ENCODE assay signal across 11 cellular contexts in genomic region chr19:57302020-57302465, GRCh38. TPM values are rescaled to one million over a fixed set of nuclear protein-coding genes. Genes with fewer than 3 reads are reported as not detected.
DNase-seq lines count a peak whose midpoint lies in the region; ATAC-seq, FAIRE-seq and TF ChIP-seq lines count a peak whose summit lies in the region.
"Had no signal": no experiment of that assay in that cellular context is flagged by ENCODE, and none has a peak within 500 bp of the region (broad histone marks: within the 10 kb centered on the region; RNA-seq: fewer than 3 reads in every experiment).

No MANE protein-coding gene starts in this region.

- no peaks in the 10 kb centered on the region for H3K9me3 ChIP-seq in right atrium auricular region

- TF ChIP-seq CTCF in right atrium auricular region (IDR thresholded peaks at IDR 0.05) = no peak
- TF ChIP-seq CTCF in activated B cell treated with CpG ODN at 0.5 μM for 24 hours (IDR thresholded peaks at IDR 0.05) = no peak

- H3K27ac ChIP-seq in right atrium auricular region = peak overlapping the region in 1 of 2 donors; percentile 37

- H3K36me3 ChIP-seq in right atrium auricular region = peaks cover 23% of the 10 kb centered on the region

- CTCF ChIA-PET in activated B cell treated with CpG ODN at 0.5 μM for 24 hours (lab: Charles Lee) = interaction anchor here (1.4 kb wide), 1 partner anchor 197 kb away, joined by 3 read pairs; no protein-coding TSS in a partner anchor
- CTCF ChIA-PET in activated naive CD4-positive, alpha-beta T cell treated with anti-CD3 and anti-CD28 coated beads, Interleukin-2, amount 10 ng/mL, durations not matched to agents 7 days and 5 days (lab: Charles Lee) = no interaction called here

- DNase-seq in Right ventricle myocardium inferior (ENCODE audit: missing footprints) (no peak), right atrium auricular region (ENCODE audit: low spot score) (no peak), activated B cell treated with CpG ODN at 0.5 μM for 24 hours (no peak), left ventricle myocardium superior (no peak), urothelium cell line (ENCODE audit: low spot score) (peak; percentile 27)
- no peak for DNase-seq in activated naive CD4-positive, alpha-beta T cell treated with anti-CD3 and anti-CD28 coated beads, Interleukin-2, amount 10 ng/mL, durations not matched to agents 7 days and 5 days
- DNase-seq in activated T-helper 1 cell treated with anti-CD3 and anti-CD28 coated beads, Interleukin-12 subunit alpha, Interleukin-12 subunit beta, Interleukin-2, Interleukin-4 antibody, amounts not matched to agents 30 ng/mL and 10 ng/mL and 1 ng/mL, durations not matched to agents 14 hours and 24 hours and 36 hours (ENCODE audit: low spot score) = no peak
- DNase-seq: KBM-7, natural killer cell had no signal

- H3K9me3 Mint-ChIP-seq in activated B cell treated with CpG ODN at 0.5 μM for 24 hours = no peaks in the 10 kb centered on the region
- H3K9me3 Mint-ChIP-seq in activated naive CD4-positive, alpha-beta T cell treated with anti-CD3 and anti-CD28 coated beads, Interleukin-2, amount 10 ng/mL, durations not matched to agents 7 days and 5 days = peaks cover 26% of the 10 kb centered on the region
- H3K9me3 Mint-ChIP-seq in activated T-helper 1 cell treated with anti-CD3 and anti-CD28 coated beads, Interleukin-12 subunit alpha, Interleukin-12 subunit beta, Interleukin-2, Interleukin-4 antibody, amounts not matched to agents 30 ng/mL and 10 ng/mL and 1 ng/mL, durations not matched to agents 14 hours and 24 hours and 36 hours = peaks cover 47% of the 10 kb centered on the region
- H3K9me3 Mint-ChIP-seq: natural killer cell had no signal

- intact Hi-C loops in Right ventricle myocardium inferior (cut with DNase I) (no loop called here), activated B cell treated with CpG ODN at 0.5 μM for 24 hours (cut with micrococcal nuclease) (no loop called here), left ventricle myocardium superior (cut with micrococcal nuclease) (no loop called here)
- intact Hi-C loops in activated T-helper 1 cell treated with anti-CD3 and anti-CD28 coated beads, Interleukin-12 subunit alpha, Interleukin-12 subunit beta, Interleukin-2, Interleukin-4 antibody, amounts not matched to agents 30 ng/mL and 10 ng/mL and 1 ng/mL, durations not matched to agents 14 hours and 24 hours and 36 hours (cut with micrococcal nuclease) = no loop called here

- POLR2A ChIA-PET in activated B cell treated with CpG ODN at 0.5 μM for 24 hours (lab: Charles Lee) = interaction anchor here (0.6 to 1.6 kb wide), 4 partner anchors 15 to 63 kb away, joined by 3 to 6 read pairs (median 4); no protein-coding TSS in a partner anchor

- no peak overlapping the region for H3K4me3 Mint-ChIP-seq in activated B cell treated with CpG ODN at 0.5 μM for 24 hours
- no peak overlapping the region for H3K4me3 Mint-ChIP-seq in activated naive CD4-positive, alpha-beta T cell treated with anti-CD3 and anti-CD28 coated beads, Interleukin-2, amount 10 ng/mL, durations not matched to agents 7 days and 5 days
- no peak overlapping the region for H3K4me3 Mint-ChIP-seq in activated T-helper 1 cell treated with anti-CD3 and anti-CD28 coated beads, Interleukin-12 subunit alpha, Interleukin-12 subunit beta, Interleukin-2, Interleukin-4 antibody, amounts not matched to agents 30 ng/mL and 10 ng/mL and 1 ng/mL, durations not matched to agents 14 hours and 24 hours and 36 hours
- H3K4me3 Mint-ChIP-seq: CD14-positive monocyte, natural killer cell had no signal

- no peak for FAIRE-seq in urothelium cell line (lab: Jason Lieb, UNC)

- no peaks in the 10 kb centered on the region for H3K27me3 ChIP-seq in right atrium auricular region

- H3K4me1 ChIP-seq in right atrium auricular region = peaks cover 0 to 12% of the 10 kb centered on the region in 2 donors

- H3K27ac Mint-ChIP-seq in activated B cell treated with CpG ODN at 0.5 μM for 24 hours = no peak overlapping the region
- H3K27ac Mint-ChIP-seq in activated naive CD4-positive, alpha-beta T cell treated with anti-CD3 and anti-CD28 coated beads, Interleukin-2, amount 10 ng/mL, durations not matched to agents 7 days and 5 days = no peak overlapping the region
- no peak overlapping the region for H3K27ac Mint-ChIP-seq in activated T-helper 1 cell treated with anti-CD3 and anti-CD28 coated beads, Interleukin-12 subunit alpha, Interleukin-12 subunit beta, Interleukin-2, Interleukin-4 antibody, amounts not matched to agents 30 ng/mL and 10 ng/mL and 1 ng/mL, durations not matched to agents 14 hours and 24 hours and 36 hours
- H3K27ac Mint-ChIP-seq: natural killer cell had no signal

- no peaks in the 10 kb centered on the region for H3K27me3 Mint-ChIP-seq in activated B cell treated with CpG ODN at 0.5 μM for 24 hours
- H3K27me3 Mint-ChIP-seq in activated naive CD4-positive, alpha-beta T cell treated with anti-CD3 and anti-CD28 coated beads, Interleukin-2, amount 10 ng/mL, durations not matched to agents 7 days and 5 days = no peaks in the 10 kb centered on the region
- no peaks in the 10 kb centered on the region for H3K27me3 Mint-ChIP-seq in activated T-helper 1 cell treated with anti-CD3 and anti-CD28 coated beads, Interleukin-12 subunit alpha, Interleukin-12 subunit beta, Interleukin-2, Interleukin-4 antibody, amounts not matched to agents 30 ng/mL and 10 ng/mL and 1 ng/mL, durations not matched to agents 14 hours and 24 hours and 36 hours (ENCODE audit: insufficient read depth)

- H3K4me1 Mint-ChIP-seq in activated B cell treated with CpG ODN at 0.5 μM for 24 hours = peaks cover 18% of the 10 kb centered on the region
- H3K4me1 Mint-ChIP-seq in activated naive CD4-positive, alpha-beta T cell treated with anti-CD3 and anti-CD28 coated beads, Interleukin-2, amount 10 ng/mL, durations not matched to agents 7 days and 5 days = no peaks in the 10 kb centered on the region
- no peaks in the 10 kb centered on the region for H3K4me1 Mint-ChIP-seq in activated T-helper 1 cell treated with anti-CD3 and anti-CD28 coated beads, Interleukin-12 subunit alpha, Interleukin-12 subunit beta, Interleukin-2, Interleukin-4 antibody, amounts not matched to agents 30 ng/mL and 10 ng/mL and 1 ng/mL, durations not matched to agents 14 hours and 24 hours and 36 hours (ENCODE audit: low read depth)
- H3K4me1 Mint-ChIP-seq: CD14-positive monocyte had no signal

- ATAC-seq in Right ventricle myocardium inferior = peak; percentile 28
- peak; percentile 56 for ATAC-seq in activated B cell treated with CpG ODN at 0.5 μM for 24 hours (ENCODE audit: low read depth)
- ATAC-seq in left ventricle myocardium superior = peak; percentile 76
- ATAC-seq in GM19351 (IDR thresholded peaks at IDR 0.05; ENCODE audit: unreplicated experiment) = no peak

- peaks cover 64% of the 10 kb centered on the region for H3K36me3 Mint-ChIP-seq in activated B cell treated with CpG ODN at 0.5 μM for 24 hours (ENCODE audit: low read depth)
- peaks cover 67% of the 10 kb centered on the region for H3K36me3 Mint-ChIP-seq in activated naive CD4-positive, alpha-beta T cell treated with anti-CD3 and anti-CD28 coated beads, Interleukin-2, amount 10 ng/mL, durations not matched to agents 7 days and 5 days
- peaks cover 74% of the 10 kb centered on the region for H3K36me3 Mint-ChIP-seq in activated T-helper 1 cell treated with anti-CD3 and anti-CD28 coated beads, Interleukin-12 subunit alpha, Interleukin-12 subunit beta, Interleukin-2, Interleukin-4 antibody, amounts not matched to agents 30 ng/mL and 10 ng/mL and 1 ng/mL, durations not matched to agents 14 hours and 24 hours and 36 hours (ENCODE audit: low read depth)

- no peak overlapping the region for H3K4me3 ChIP-seq in right atrium auricular region

RNA-seq across cellular contexts. Expression of gene ZNF543, which starts 18.2 kb away (rescaled TPM):
- total RNA-seq in Right ventricle myocardium inferior (5.3 TPM), right atrium auricular region (1 to 10 TPM; 6.0 to 7.8 TPM), activated B cell treated with CpG ODN at 0.5 μM for 24 hours (14.0 and 16.1 TPM in 2 replicates), left ventricle myocardium superior (6.1 TPM)
- total RNA-seq in activated T-helper 1 cell treated with anti-CD3 and anti-CD28 coated beads, Interleukin-12 subunit alpha, Interleukin-12 subunit beta, Interleukin-2, Interleukin-4 antibody, amounts not matched to agents 30 ng/mL and 10 ng/mL and 1 ng/mL, durations not matched to agents 14 hours and 24 hours and 36 hours = 5.1 and 5.4 TPM in 2 replicates

RNA-seq across cellular contexts. Expression of gene ZNF460, which starts 21.8 kb away (rescaled TPM):
- total RNA-seq in Right ventricle myocardium inferior (27.3 TPM), right atrium auricular region (10 to 100 TPM; 34.7 to 38.3 TPM), activated B cell treated with CpG ODN at 0.5 μM for 24 hours (132 and 161 TPM in 2 replicates), left ventricle myocardium superior (26.4 TPM)
- 41.4 and 47.7 TPM in 2 replicates for total RNA-seq in activated T-helper 1 cell treated with anti-CD3 and anti-CD28 coated beads, Interleukin-12 subunit alpha, Interleukin-12 subunit beta, Interleukin-2, Interleukin-4 antibody, amounts not matched to agents 30 ng/mL and 10 ng/mL and 1 ng/mL, durations not matched to agents 14 hours and 24 hours and 36 hours

RNA-seq across cellular contexts. Expression of gene ZNF304, which starts 49.0 kb away (rescaled TPM):
- total RNA-seq in Right ventricle myocardium inferior (7.8 TPM), right atrium auricular region (1 to 10 TPM; 6.6 to 8.2 TPM), activated B cell treated with CpG ODN at 0.5 μM for 24 hours (12.4 and 13.5 TPM in 2 replicates), left ventricle myocardium superior (8.3 TPM)
- total RNA-seq in activated T-helper 1 cell treated with anti-CD3 and anti-CD28 coated beads, Interleukin-12 subunit alpha, Interleukin-12 subunit beta, Interleukin-2, Interleukin-4 antibody, amounts not matched to agents 30 ng/mL and 10 ng/mL and 1 ng/mL, durations not matched to agents 14 hours and 24 hours and 36 hours = 6.1 and 6.6 TPM in 2 replicates
